In genomic region chr1:151790940-151791651, GRCh38 we compare ENCODE assay signal across 1 cellular context.
TF ChIP-seq lines count a peak whose summit lies in the region.

No MANE protein-coding gene starts in this region.

TF ChIP-seq in HEK293T, 16 proteins besides CTCF, POLR2A, EP300 and RAD21 (continued from another document):
- TF ChIP-seq NFRKB (IDR thresholded peaks at IDR 0.05) (no peak), ZNF384 (IDR thresholded peaks at IDR 0.05) (no peak), SP1 (IDR thresholded peaks at IDR 0.05) (no peak), ARNT (IDR thresholded peaks at IDR 0.05) (no peak), CTBP1 (IDR thresholded peaks at IDR 0.05; ENCODE audit: borderline replicate concordance) (no peak), TARDBP (IDR thresholded peaks at IDR 0.05) (no peak), BHLHE40 (IDR thresholded peaks at IDR 0.05; ENCODE audit: borderline replicate concordance) (no peak), FOXM1 (IDR thresholded peaks at IDR 0.05; ENCODE audit: borderline replicate concordance) (no peak)
